Comparison of ENCODE assay signal across 25 cellular contexts in the genomic region with DNA sequence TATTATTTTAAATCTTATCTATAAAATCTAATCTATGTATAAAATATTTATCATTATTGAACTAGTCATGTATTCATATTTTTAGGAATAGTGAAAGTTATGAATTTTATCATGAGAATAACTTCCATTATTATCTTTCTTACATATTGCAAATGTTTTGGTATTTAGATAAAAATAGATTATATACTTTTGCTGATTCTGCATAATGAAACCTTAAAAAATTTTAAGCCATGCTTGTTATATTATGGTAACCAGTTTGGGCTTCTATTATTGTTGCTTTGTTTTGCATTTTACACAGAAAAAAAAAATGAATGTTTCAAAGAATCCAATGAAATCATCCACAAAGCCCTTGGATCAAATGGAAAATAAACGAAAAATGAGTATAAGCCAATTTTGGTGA.
"Had no signal": no experiment of that assay in that cellular context is flagged by ENCODE, and none has a peak within 500 bp of the region (broad histone marks: within the 10 kb centered on the region; RNA-seq: fewer than 3 reads in every experiment).

No MANE protein-coding gene starts in this region.

- H3K27ac ChIP-seq: coronary artery, esophagus squamous epithelium, lower lobe of right lung, prostate gland, right atrium auricular region, sigmoid colon, thoracic aorta, transverse colon, upper lobe of right lung, uterus had no signal

- H3K4me3 ChIP-seq: coronary artery, esophagus squamous epithelium, lower lobe of right lung, prostate gland, right atrium auricular region, sigmoid colon, thoracic aorta, transverse colon, upper lobe of right lung, uterus had no signal

- H3K27me3 ChIP-seq: esophagus squamous epithelium, right atrium auricular region, sigmoid colon, transverse colon, upper lobe of right lung, uterus had no signal

- H3K36me3 ChIP-seq: esophagus squamous epithelium, lower lobe of right lung, prostate gland, right atrium auricular region, sigmoid colon, thoracic aorta, transverse colon, upper lobe of right lung, uterus had no signal

- ATAC-seq: left ventricle myocardium superior; lower lobe of right lung; naive thymus-derived CD8-positive, alpha-beta T cell; stimulated activated memory B cell treated with anti-CD40 and anti-IgM and Interleukin-4, amounts not matched to agents 10 μg/mL and 1 μg/mL and 100 μg/mL, for 72 hours; stimulated activated naive CD8-positive, alpha-beta T cell treated with anti-CD3 and anti-CD28 coated beads, Interleukin-15, Interleukin-2, amounts not matched to agents 100 U/mL and 50 U/mL, for 24 hours; upper lobe of right lung had no signal

- DNase-seq: dermis blood vessel endothelial cell; effector memory CD4-positive, alpha-beta T cell; erythroblast; esophagus squamous epithelium; foreskin melanocyte; hypothalamus; immature natural killer cell; islet precursor cell; left ventricle myocardium superior; lower lobe of right lung; naive thymus-derived CD8-positive, alpha-beta T cell; nephron progenitor cell; nucleus accumbens; sigmoid colon; stimulated activated CD4-positive, alpha-beta T cell treated with anti-CD3 and anti-CD28 coated beads, Interleukin-4, amount 100 ng/mL, for 4 hours; stimulated activated naive CD8-positive, alpha-beta T cell treated with anti-CD3 and anti-CD28 coated beads, Interleukin-15, Interleukin-2, amounts not matched to agents 100 U/mL and 50 U/mL, for 24 hours; substantia nigra; transverse colon; upper lobe of right lung; uterus had no signal

- H3K4me1 ChIP-seq: esophagus squamous epithelium, lower lobe of right lung, prostate gland, right atrium auricular region, sigmoid colon, transverse colon, upper lobe of right lung, uterus had no signal

- H3K9me3 ChIP-seq: esophagus squamous epithelium, lower lobe of right lung, prostate gland, right atrium auricular region, sigmoid colon, thoracic aorta, transverse colon, upper lobe of right lung, uterus had no signal
